ENCODE assay signal across 8 cellular contexts in genomic region chr15:90903733-90904536, GRCh38. TPM values are rescaled to one million over a fixed set of nuclear protein-coding genes. Genes with fewer than 3 reads are reported as not detected.
DNase-seq lines count a peak whose midpoint lies in the region; ATAC-seq, FAIRE-seq and TF ChIP-seq lines count a peak whose summit lies in the region.

No MANE protein-coding gene starts in this region.

- no peaks in the 10 kb centered on the region for H3K27me3 ChIP-seq in CD4-positive, alpha-beta memory T cell (ENCODE audit: insufficient read depth, low read length)
- H3K27me3 ChIP-seq in IMR-90 (ENCODE audit: control insufficient read depth, insufficient read depth, low read length), result no peaks in the 10 kb centered on the region
- no peaks in the 10 kb centered on the region for H3K27me3 ChIP-seq in astrocyte (ENCODE audit: insufficient read depth, low read length)
- H3K27me3 ChIP-seq in stomach, result no peaks in the 10 kb centered on the region

- H3K4me1 ChIP-seq in CD4-positive, alpha-beta memory T cell (ENCODE audit: insufficient read depth, low read length), result peaks cover 16% of the 10 kb centered on the region
- H3K4me1 ChIP-seq in IMR-90 (ENCODE audit: control insufficient read depth, insufficient read depth, low read length), result peaks cover 4% of the 10 kb centered on the region; the same call in 1 of the 2 replicates
- peaks cover 13% of the 10 kb centered on the region for H3K4me1 ChIP-seq in astrocyte (ENCODE audit: insufficient read depth, low read length)
- H3K4me1 ChIP-seq in stomach, result peaks cover 19 to 38% (median 31%) of the 10 kb centered on the region in 4 donors

- no peak overlapping the region for H4K8ac ChIP-seq in IMR-90 (ENCODE audit: low read depth in 2 of 2, low read length in 2 of 2)

- POLR2A ChIA-PET in CD4-positive, alpha-beta memory T cell (lab: Charles Lee; ENCODE audit: partially characterized antibody), result interaction anchor here (0.9 to 8.4 kb wide), 12 partner anchors 10 to 672 kb away, joined by 3 to 315 read pairs (median 8); partner anchors contain the start of genes BLM, FES, HDDC3 and NGRN
- POLR2A ChIA-PET in IMR-90 (lab: Charles Lee; ENCODE audit: unreplicated experiment), result no interaction called here

- FAIRE-seq in astrocyte (lab: Jason Lieb, UNC), result no peak
- no peak for FAIRE-seq in H54 (lab: Jason Lieb, UNC)

- H4K5ac ChIP-seq in IMR-90 (ENCODE audit: low read depth, low read length), result no peak overlapping the region

- peak overlapping the region; percentile 70 to 91 (median 84) for H3K27ac Mint-ChIP-seq in CD4-positive, alpha-beta memory T cell
- H3K27ac Mint-ChIP-seq in astrocyte (ENCODE audit: unreplicated experiment), result no peak overlapping the region

- no peak for ATAC-seq in IMR-90 (ENCODE audit: low read depth)
- ATAC-seq in HG03442 (IDR thresholded peaks at IDR 0.05; ENCODE audit: unreplicated experiment), result no peak

- dilution Hi-C loops in IMR-90 (cut with HindIII; ENCODE audit: low sequenced_read_pairs, unreplicated experiment), result no loop called here

- TF ChIP-seq POLR2A in IMR-90 (IDR thresholded peaks at IDR 0.05; ENCODE audit: low read depth, low read length), result no peak
- TF ChIP-seq POLR2A in stomach (IDR thresholded peaks at IDR 0.05), result no peak
- TF ChIP-seq POLR2A in H54 (IDR thresholded peaks at IDR 0.05; ENCODE audit: low read depth, low read length), result no peak

- no peak overlapping the region for H2BK20ac ChIP-seq in IMR-90 (ENCODE audit: low read depth, low read length)

- H3K27ac ChIP-seq in CD4-positive, alpha-beta memory T cell (ENCODE audit: low read depth, low read length), result peak overlapping the region; percentile 77
- H3K27ac ChIP-seq in IMR-90 (ENCODE audit: insufficient read depth, low read length) (no peak overlapping the region), astrocyte (ENCODE audit: low read depth, low read length) (no peak overlapping the region), stomach (peak overlapping the region; percentile 93 to 99 (median 97))

- 0 out of 2 replicates have a peak overlapping the region, but pooled peaks have one; percentile 37 for H3K14ac ChIP-seq in IMR-90 (replicated peaks; ENCODE audit: low read depth, low read length)

- no peaks in the 10 kb centered on the region for H3K9me3 ChIP-seq in CD4-positive, alpha-beta memory T cell (ENCODE audit: control insufficient read depth in 1 of 2, low read length in 2 of 2)
- H3K9me3 ChIP-seq in IMR-90 (ENCODE audit: control insufficient read depth, insufficient read depth, low read length) (no peaks in the 10 kb centered on the region), astrocyte (ENCODE audit: insufficient read depth, low read depth, low read length) (no peaks in the 10 kb centered on the region), stomach (no peaks in the 10 kb centered on the region)

- no peak overlapping the region for H2AK9ac ChIP-seq in IMR-90 (replicated peaks; ENCODE audit: low read depth, low read length, poor library complexity)

- H2BK15ac ChIP-seq in IMR-90 (ENCODE audit: low read depth, low read length), result no peak overlapping the region

- no peaks in the 10 kb centered on the region for H3K9me1 ChIP-seq in IMR-90 (ENCODE audit: insufficient read depth, low read length)

- no peak overlapping the region for H2BK5ac ChIP-seq in IMR-90 (ENCODE audit: low read depth, low read length, poor library complexity, severe bottlenecking)

- peak overlapping the region; percentile 76 to 88 (median 84) for H3K4me3 Mint-ChIP-seq in CD4-positive, alpha-beta memory T cell
- H3K4me3 Mint-ChIP-seq in astrocyte (ENCODE audit: unreplicated experiment), result peak overlapping the region; percentile 74

- CTCF ChIA-PET in CD4-positive, alpha-beta memory T cell (lab: Charles Lee; ENCODE audit: partially characterized antibody), result interaction anchor here (1.2 to 12.9 kb wide), 8 partner anchors 9 to 368 kb away, joined by 3 to 344 read pairs (median 7); partner anchors contain the start of genes FES, HDDC3, RCCD1 and UNC45A
- CTCF ChIA-PET in IMR-90 (lab: Yijun Ruan, JAX), result interaction anchor here (0.6 to 1.2 kb wide), 3 partner anchors 18 to 20 kb away, joined by 3 to 5 read pairs (median 4); partner anchors contain the start of gene FES

- H3K36me3 Mint-ChIP-seq in CD4-positive, alpha-beta memory T cell, result peaks cover 26 to 38% of the 10 kb centered on the region in 2 donors
- H3K36me3 Mint-ChIP-seq in astrocyte (ENCODE audit: low read depth, unreplicated experiment), result peaks cover 18% of the 10 kb centered on the region

- H3K9ac ChIP-seq in IMR-90 (ENCODE audit: low read depth, low read length) (peak overlapping the region; percentile 57), astrocyte (ENCODE audit: low read length) (peak overlapping the region; percentile 85)

- H2BK120ac ChIP-seq in IMR-90 (ENCODE audit: low read depth, low read length), result no peak overlapping the region

- TF ChIP-seq RAD21 in IMR-90 (IDR thresholded peaks at IDR 0.05; ENCODE audit: low read length), result no peak

- peak overlapping the region; percentile 97 for H3K4me2 ChIP-seq in IMR-90 (ENCODE audit: low read depth, low read length)
- H3K4me2 ChIP-seq in astrocyte (ENCODE audit: low read length), result peak overlapping the region; percentile 97

- WGBS in IMR-90 (ENCODE audit: extremely low coverage in 2 of 2, insufficient read length in 1 of 2), 2 experiments, result 58% methylated on average over 12 of the region's 18 CpGs; no CpG with 5 or more reads in 1 of the 2 experiments
- 39 to 63% (median 47%) methylated on average over 16 to 18 of the region's 18 CpGs for WGBS in stomach, 5 donors

- no peak overlapping the region for H3K4ac ChIP-seq in IMR-90 (ENCODE audit: low read depth, low read length)

- H3K18ac ChIP-seq in IMR-90 (ENCODE audit: low read depth, low read length), result no peak overlapping the region

- no peaks in the 10 kb centered on the region for H3K27me3 Mint-ChIP-seq in CD4-positive, alpha-beta memory T cell
- H3K27me3 Mint-ChIP-seq in astrocyte (ENCODE audit: low read depth, unreplicated experiment), result peaks cover 15% of the 10 kb centered on the region

- H2AK5ac ChIP-seq in IMR-90 (ENCODE audit: low read depth, low read length), result no peak overlapping the region

- H3K56ac ChIP-seq in IMR-90 (ENCODE audit: extremely low read depth, insufficient read depth, low read length), result no peak overlapping the region

- no peak overlapping the region for H4K91ac ChIP-seq in IMR-90 (ENCODE audit: insufficient read depth, low read depth, low read length)

- peak overlapping the region; percentile 39 to 62 for H3K4me3 ChIP-seq in CD4-positive, alpha-beta memory T cell (ENCODE audit: low read length in 2 of 2)
- H3K4me3 ChIP-seq in IMR-90 (ENCODE audit: insufficient read depth, low read depth, low read length), result peak overlapping the region; percentile 56
- peak overlapping the region; percentile 67 for H3K4me3 ChIP-seq in astrocyte (ENCODE audit: insufficient read depth, low read depth, low read length)
- peak overlapping the region; percentile 81 to 92 (median 83) for H3K4me3 ChIP-seq in stomach

- no peak for DNase-seq in CD4-positive, alpha-beta memory T cell
- DNase-seq in IMR-90 (no peak), astrocyte (ENCODE audit: low read depth) (no peak), islet precursor cell (peak; percentile 77), stomach (peak; percentile 57), H54 (ENCODE audit: insufficient read length, low spot score) (no peak), NCI-H1694 treated with DMSO at 0.1 percent for 48 hours (lab: John Stamatoyannopoulos, UW) (no peak)

- H4K20me1 ChIP-seq in IMR-90 (ENCODE audit: insufficient read depth, low read length) (no peaks in the 10 kb centered on the region), astrocyte (ENCODE audit: insufficient read depth, low read length) (no peaks in the 10 kb centered on the region)

- no peak for TF ChIP-seq CTCF in IMR-90 (conservative IDR thresholded peaks at IDR 0.05; ENCODE audit: low read depth, low read length)
- TF ChIP-seq CTCF in astrocyte (IDR thresholded peaks at IDR 0.05; ENCODE audit: insufficient read depth, low read depth, low read length), result no peak
- no peak for TF ChIP-seq CTCF in stomach (IDR thresholded peaks at IDR 0.05)

- peaks cover 11 to 38% (median 26%) of the 10 kb centered on the region in 4 donors for H3K4me1 Mint-ChIP-seq in CD4-positive, alpha-beta memory T cell
- H3K4me1 Mint-ChIP-seq in astrocyte (ENCODE audit: low read depth, unreplicated experiment), result peaks cover 2% of the 10 kb centered on the region

- in situ Hi-C loops in IMR-90 (cut with MboI; ENCODE audit: low sequenced_read_pairs), result no loop called here

- intact Hi-C loops in CD4-positive, alpha-beta memory T cell (cut with micrococcal nuclease), result loop anchor here (2.0 kb wide), 1 partner anchor 367 kb away; no protein-coding TSS in a partner anchor
- intact Hi-C loops in IMR-90 (cut with micrococcal nuclease) (loop anchor here (2.0 kb wide), 1 partner anchor 31 kb away; the partner anchor contains the start of gene UNC45A), stomach (cut with DNase I; ENCODE audit: low total_unique reads) (no loop called here)

- H3K36me3 ChIP-seq in CD4-positive, alpha-beta memory T cell (ENCODE audit: insufficient read depth, low read length), result peaks cover 34% of the 10 kb centered on the region
- H3K36me3 ChIP-seq in IMR-90 (ENCODE audit: control insufficient read depth, insufficient read depth, low read length) (peaks cover 18% of the 10 kb centered on the region; the same call in 1 of the 2 replicates), astrocyte (ENCODE audit: insufficient read depth, low read length) (no peaks in the 10 kb centered on the region), stomach (peaks cover 37 to 43% (median 43%) of the 10 kb centered on the region in 4 donors)

- BruUV-seq in IMR-90 (replicated peaks; lab: Mats Ljungman, UMichigan), result no TSS peak

- H3K79me2 ChIP-seq in astrocyte (ENCODE audit: insufficient read depth, low read length), result no peaks in the 10 kb centered on the region

- H2AFZ ChIP-seq in IMR-90 (replicated peaks; ENCODE audit: low read length, poor library complexity) (peak overlapping the region; percentile 94), astrocyte (ENCODE audit: low read depth, low read length) (peak overlapping the region; percentile 13)

- no peak for TF ChIP-seq EP300 in stomach (IDR thresholded peaks at IDR 0.05)

- H3K9me3 Mint-ChIP-seq in CD4-positive, alpha-beta memory T cell, result no peaks in the 10 kb centered on the region
- no peaks in the 10 kb centered on the region for H3K9me3 Mint-ChIP-seq in astrocyte (ENCODE audit: unreplicated experiment)

- H3K23ac ChIP-seq in IMR-90 (ENCODE audit: low read depth, low read length), result peak overlapping the region; percentile 77

- H3K79me1 ChIP-seq in IMR-90 (ENCODE audit: low read depth in 1 of 2, low read length in 2 of 2), result peaks cover 0 to 13% of the 10 kb centered on the region in 2 experiments; a peak in 2 of 4 replicates

RNA-seq across cellular contexts. Expression of gene MAN2A2, which starts 0.8 kb away (rescaled TPM):
- total RNA-seq in CD4-positive, alpha-beta memory T cell, result 100 to 1,000 TPM; 123 to 126 TPM
- polyA plus RNA-seq in CD4-positive, alpha-beta memory T cell, result 10 to 100 TPM in 1 of 2 donors, 1 to 10 TPM in 1; 1.3 to 12.2 TPM
- total RNA-seq in IMR-90 (2012; rRNA removed) (3.4 and 6.1 TPM in 2 replicates), astrocyte (18.5 and 21.3 TPM in 2 replicates), stomach (100 to 1,000 TPM in 3 of 5 donors, 10 to 100 TPM in 2; 30.5 to 286 (median 201) TPM)
- polyA plus RNA-seq in IMR-90 (2012; rRNA removed) (52.5 and 55.5 TPM in 2 replicates), stomach (10 to 100 TPM in 2 of 3 donors, 1 to 10 TPM in 1; 2.9 to 16.4 (median 16.0) TPM)
- polyA plus RNA-seq in IMR-90 (2012; cell fraction: cytosol; rRNA removed), result 22.5 and 26.8 TPM in 2 replicates
- polyA plus RNA-seq in IMR-90 (2012; cell fraction: nucleus; rRNA removed; ENCODE audit: low replicate concordance), result 104 and 294 TPM in 2 replicates

RNA-seq across cellular contexts. Expression of gene FES, which starts 19.6 kb away (rescaled TPM):
- 1 to 10 TPM; 2.3 to 3.0 TPM for total RNA-seq in CD4-positive, alpha-beta memory T cell
- not detected for polyA plus RNA-seq in CD4-positive, alpha-beta memory T cell
- total RNA-seq in IMR-90 (2012; rRNA removed) (9.7 and 11.7 TPM in 2 replicates), astrocyte (4.4 and 7.2 TPM in 2 replicates), stomach (10 to 100 TPM; 13.8 to 49.1 (median 25.1) TPM)
- polyA plus RNA-seq in IMR-90 (2012; rRNA removed) (10.5 and 12.5 TPM in 2 replicates), stomach (10 to 100 TPM in 1 of 3 donors, 1 to 10 TPM in 2; 8.0 to 11.8 (median 8.9) TPM)
- 7.8 and 7.9 TPM in 2 replicates for polyA plus RNA-seq in IMR-90 (2012; cell fraction: cytosol; rRNA removed)
- polyA plus RNA-seq in IMR-90 (2012; cell fraction: nucleus; rRNA removed; ENCODE audit: low replicate concordance), result 61.9 and 147 TPM in 2 replicates

RNA-seq across cellular contexts. Expression of gene HDDC3, which starts 28.4 kb away (rescaled TPM):
- total RNA-seq in CD4-positive, alpha-beta memory T cell, result 10 to 100 TPM; 27.4 to 28.3 TPM
- polyA plus RNA-seq in CD4-positive, alpha-beta memory T cell, result 10 to 100 TPM; 34.6 to 38.7 TPM
- total RNA-seq in IMR-90 (2012; rRNA removed), result 7.2 and 7.9 TPM in 2 replicates
- 10.7 and 10.8 TPM in 2 replicates for polyA plus RNA-seq in IMR-90 (2012; rRNA removed)
- 13.8 and 14.7 TPM in 2 replicates for polyA plus RNA-seq in IMR-90 (2012; cell fraction: cytosol; rRNA removed)
- 11.7 and 12.4 TPM in 2 replicates for polyA plus RNA-seq in IMR-90 (2012; cell fraction: nucleus; rRNA removed; ENCODE audit: low replicate concordance)
- 9.7 and 10.5 TPM in 2 replicates for total RNA-seq in astrocyte
- total RNA-seq in stomach, result 10 to 100 TPM in 3 of 5 donors, not detected in 2; 12.1 to 19.6 (median 12.1) TPM
- 10 to 100 TPM; 18.8 to 22.1 (median 19.8) TPM for polyA plus RNA-seq in stomach

RNA-seq across cellular contexts. Expression of gene UNC45A, which starts 31.1 kb away (rescaled TPM):
- total RNA-seq in CD4-positive, alpha-beta memory T cell, result 10 to 100 TPM; 71.1 to 72.3 TPM
- polyA plus RNA-seq in CD4-positive, alpha-beta memory T cell, result 10 to 100 TPM; 41.7 to 68.9 TPM
- total RNA-seq in IMR-90 (2012; rRNA removed), result 85.3 and 100 TPM in 2 replicates
- 68.9 and 77.5 TPM in 2 replicates for polyA plus RNA-seq in IMR-90 (2012; rRNA removed)
- 58.6 and 77.5 TPM in 2 replicates for polyA plus RNA-seq in IMR-90 (2012; cell fraction: cytosol; rRNA removed)
- 120 and 174 TPM in 2 replicates for polyA plus RNA-seq in IMR-90 (2012; cell fraction: nucleus; rRNA removed; ENCODE audit: low replicate concordance)
- 56.2 and 56.6 TPM in 2 replicates for total RNA-seq in astrocyte
- 10 to 100 TPM; 28.0 to 63.8 (median 45.0) TPM for total RNA-seq in stomach
- polyA plus RNA-seq in stomach, result 10 to 100 TPM; 35.7 to 62.7 (median 40.9) TPM

RNA-seq across cellular contexts. Expression of gene FURIN, which starts 35.5 kb away (rescaled TPM):
- 10 to 100 TPM; 37.2 to 40.3 TPM for total RNA-seq in CD4-positive, alpha-beta memory T cell
- 10 to 100 TPM in 1 of 2 donors, 1 to 10 TPM in 1; 1.6 to 11.6 TPM for polyA plus RNA-seq in CD4-positive, alpha-beta memory T cell
- total RNA-seq in IMR-90 (2012; rRNA removed) (30.8 and 34.8 TPM in 2 replicates), astrocyte (122 and 135 TPM in 2 replicates), stomach (10 to 100 TPM; 32.7 to 81.1 (median 56.4) TPM)
- polyA plus RNA-seq in IMR-90 (2012; rRNA removed) (54.3 and 59.5 TPM in 2 replicates), stomach (10 to 100 TPM; 13.7 to 26.3 (median 21.0) TPM)
- 63.9 and 93.8 TPM in 2 replicates for polyA plus RNA-seq in IMR-90 (2012; cell fraction: cytosol; rRNA removed)
- 31.1 and 62.0 TPM in 2 replicates for polyA plus RNA-seq in IMR-90 (2012; cell fraction: nucleus; rRNA removed; ENCODE audit: low replicate concordance)

Comparison
In these comparisons a context has a peak if more than half of its experiments do, and no peak if none do; other contexts are left out.
1. DNase-seq: peak in islet precursor cell (single experiment) and stomach (single experiment); none in CD4-positive, alpha-beta memory T cell (0 of 5), IMR-90 (single experiment), astrocyte (single experiment), H54 (single experiment) and NCI-H1694 treated with DMSO at 0.1 percent for 48 hours (single experiment).
2. H3K27ac ChIP-seq: peak in CD4-positive, alpha-beta memory T cell (single experiment) and stomach (5 of 5); none in IMR-90 (single experiment) and astrocyte (single experiment).
3. Peak in every context shown above with its lines, with median percentiles within 50 percentile points of each other: H3K4me3 ChIP-seq.